12 cellular contexts compared by ENCODE assay signal in the genomic region with DNA sequence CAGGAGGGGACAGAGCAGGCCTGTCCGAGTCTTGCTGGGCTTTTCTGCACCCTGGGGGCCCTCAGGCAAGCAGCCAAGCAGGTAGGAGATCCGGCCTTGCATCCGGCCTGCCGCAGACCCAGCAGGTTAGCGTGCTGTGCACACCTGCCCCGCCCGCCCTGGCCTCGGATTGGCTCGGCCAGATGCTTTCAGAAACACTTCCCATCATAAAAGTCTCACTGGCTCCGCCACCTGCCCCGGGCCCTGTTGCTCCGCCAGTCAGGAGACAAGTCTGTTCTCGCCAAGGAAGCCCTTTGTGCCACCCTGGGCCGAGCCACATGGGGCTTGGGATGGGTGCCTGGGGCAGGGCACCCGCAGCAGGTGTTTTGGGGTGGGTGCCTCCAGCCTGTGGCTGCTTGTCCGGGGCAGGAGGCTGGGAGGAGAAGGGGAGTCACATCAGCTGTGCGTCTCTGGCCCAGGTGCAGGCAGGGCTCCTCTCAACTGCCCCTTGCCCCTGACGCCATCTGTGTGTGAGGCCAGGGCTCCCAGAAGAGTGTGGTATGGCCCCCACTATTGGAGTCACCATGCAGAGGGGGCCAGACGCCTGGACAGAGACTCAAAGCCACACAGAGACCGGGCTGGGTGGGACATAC.
DNase-seq lines count a peak whose midpoint lies in the region; ATAC-seq and TF ChIP-seq lines count a peak whose summit lies in the region.
"Had no signal": no experiment of that assay in that cellular context is flagged by ENCODE, and none has a peak within 500 bp of the region (broad histone marks: within the 10 kb centered on the region; RNA-seq: fewer than 3 reads in every experiment).

No MANE protein-coding gene starts in this region.

- no peaks in the 10 kb centered on the region for H3K4me1 Mint-ChIP-seq in activated T-helper 2 cell treated with anti-CD3 and anti-CD28 coated beads, Interferon-gamma antibody, Interleukin-2, Interleukin-4, amounts not matched to agents 10 μg/mL and 5 μg/mL and 100 μg/mL, durations not matched to agents 14 hours and 24 hours and 36 hours (ENCODE audit: low read depth)
- H3K4me1 Mint-ChIP-seq: IgD-negative memory B cell had no signal

- POLR2A ChIA-PET in HEK293 (lab: Yijun Ruan, JAX), result no interaction called here

- no peak overlapping the region for H3K4me3 Mint-ChIP-seq in activated T-helper 2 cell treated with anti-CD3 and anti-CD28 coated beads, Interferon-gamma antibody, Interleukin-2, Interleukin-4, amounts not matched to agents 10 μg/mL and 5 μg/mL and 100 μg/mL, durations not matched to agents 14 hours and 24 hours and 36 hours (ENCODE audit: low read depth)
- H3K4me3 Mint-ChIP-seq: activated CD8-positive, alpha-beta T cell treated with anti-CD3 and anti-CD28 coated beads for 36 hours; IgD-negative memory B cell had no signal

- peak; percentile 87 for ATAC-seq in esophagus mucosa
- ATAC-seq in psoas muscle, result peak in 1 of 4 donors; percentile 14
- no peak for ATAC-seq in HG02852 (IDR thresholded peaks at IDR 0.05; ENCODE audit: unreplicated experiment)
- ATAC-seq in GM19463 (IDR thresholded peaks at IDR 0.05; ENCODE audit: unreplicated experiment), result no peak
- ATAC-seq: activated CD8-positive, alpha-beta T cell treated with anti-CD3 and anti-CD28 coated beads for 36 hours; body of pancreas had no signal

- H3K27ac ChIP-seq in HEK293 (ENCODE audit: extremely low read depth, low read depth, low read length) (no peak overlapping the region), psoas muscle (no peak overlapping the region)
- H3K27ac ChIP-seq: body of pancreas, vagina had no signal

- CTCF ChIA-PET in HEK293 (lab: Yijun Ruan, JAX), result no interaction called here

- H3K4me3 ChIP-seq in HEK293 (ENCODE audit: low read depth, low read length), result no peak overlapping the region
- no peak overlapping the region for H3K4me3 ChIP-seq in psoas muscle
- H3K4me3 ChIP-seq: body of pancreas, vagina had no signal

- H3K27ac Mint-ChIP-seq in activated T-helper 2 cell treated with anti-CD3 and anti-CD28 coated beads, Interferon-gamma antibody, Interleukin-2, Interleukin-4, amounts not matched to agents 10 μg/mL and 5 μg/mL and 100 μg/mL, durations not matched to agents 14 hours and 24 hours and 36 hours, result no peak overlapping the region
- H3K27ac Mint-ChIP-seq: activated CD8-positive, alpha-beta T cell treated with anti-CD3 and anti-CD28 coated beads for 36 hours; IgD-negative memory B cell had no signal

- no peaks in the 10 kb centered on the region for H3K27me3 ChIP-seq in psoas muscle (ENCODE audit: insufficient read depth in 3 of 3, low read length in 2 of 3)
- H3K27me3 ChIP-seq: body of pancreas, vagina had no signal

- H3K4me1 ChIP-seq in HEK293 (ENCODE audit: control insufficient read depth, insufficient read depth, low read length), result no peaks in the 10 kb centered on the region
- peaks cover 9% of the 10 kb centered on the region for H3K4me1 ChIP-seq in psoas muscle
- H3K4me1 ChIP-seq: body of pancreas had no signal

- H3K9me3 ChIP-seq in HEK293 (ENCODE audit: control insufficient read depth, insufficient read depth, low read depth, low read length) (no peaks in the 10 kb centered on the region), psoas muscle (no peaks in the 10 kb centered on the region)
- H3K9me3 ChIP-seq: body of pancreas, vagina had no signal

- WGBS in psoas muscle, 3 donors, result 84 to 94% (median 87%) methylated on average over 20 of the region's 20 CpGs

- H3K9me3 Mint-ChIP-seq in activated T-helper 2 cell treated with anti-CD3 and anti-CD28 coated beads, Interferon-gamma antibody, Interleukin-2, Interleukin-4, amounts not matched to agents 10 μg/mL and 5 μg/mL and 100 μg/mL, durations not matched to agents 14 hours and 24 hours and 36 hours, result peaks cover 3% of the 10 kb centered on the region

- TF ChIP-seq CTCF in HEK293 (tag by site-specific recombination; IDR thresholded peaks at IDR 0.05), result no peak
- TF ChIP-seq CTCF in psoas muscle (IDR thresholded peaks at IDR 0.05), result no peak

- H3K36me3 ChIP-seq in HEK293 (ENCODE audit: control insufficient read depth in 2 of 2, insufficient read depth in 1 of 2, low read length in 2 of 2) (peaks cover 0 to 5% of the 10 kb centered on the region in 2 experiments; a peak in 1 of 3 replicates), psoas muscle (ENCODE audit: insufficient read depth in 1 of 2, low read depth in 1 of 2) (no peaks in the 10 kb centered on the region)
- H3K36me3 ChIP-seq: vagina had no signal

- DNase-seq in NCI-H510A treated with DMSO at 0.1 percent for 48 hours (lab: John Stamatoyannopoulos, UW), result peak; percentile 72
- peak; percentile 9 to 50 for DNase-seq in psoas muscle
- no peak for DNase-seq in activated T-helper 2 cell treated with anti-CD3 and anti-CD28 coated beads, Interferon-gamma antibody, Interleukin-2, Interleukin-4, amounts not matched to agents 10 μg/mL and 5 μg/mL and 100 μg/mL, durations not matched to agents 14 hours and 24 hours and 36 hours (ENCODE audit: low spot score)
- no peak for DNase-seq in SW 1271 (lab: John Stamatoyannopoulos, UW)
- DNase-seq: activated CD8-positive, alpha-beta T cell treated with anti-CD3 and anti-CD28 coated beads for 36 hours had no signal

- intact Hi-C loops in psoas muscle (cut with DNase I), result no loop called here
- intact Hi-C loops in activated T-helper 2 cell treated with anti-CD3 and anti-CD28 coated beads, Interferon-gamma antibody, Interleukin-2, Interleukin-4, amounts not matched to agents 10 μg/mL and 5 μg/mL and 100 μg/mL, durations not matched to agents 14 hours and 24 hours and 36 hours (cut with micrococcal nuclease), result no loop called here

- H3K27me3 Mint-ChIP-seq in activated T-helper 2 cell treated with anti-CD3 and anti-CD28 coated beads, Interferon-gamma antibody, Interleukin-2, Interleukin-4, amounts not matched to agents 10 μg/mL and 5 μg/mL and 100 μg/mL, durations not matched to agents 14 hours and 24 hours and 36 hours (ENCODE audit: low read depth), result no peaks in the 10 kb centered on the region

- H3K36me3 Mint-ChIP-seq in activated T-helper 2 cell treated with anti-CD3 and anti-CD28 coated beads, Interferon-gamma antibody, Interleukin-2, Interleukin-4, amounts not matched to agents 10 μg/mL and 5 μg/mL and 100 μg/mL, durations not matched to agents 14 hours and 24 hours and 36 hours (ENCODE audit: low read depth), result no peaks in the 10 kb centered on the region
- H3K36me3 Mint-ChIP-seq: IgD-negative memory B cell had no signal

TF ChIP-seq in HEK293, 187 proteins besides CTCF, POLR2A, EP300 and RAD21:
- TF ChIP-seq, protein P1, sequence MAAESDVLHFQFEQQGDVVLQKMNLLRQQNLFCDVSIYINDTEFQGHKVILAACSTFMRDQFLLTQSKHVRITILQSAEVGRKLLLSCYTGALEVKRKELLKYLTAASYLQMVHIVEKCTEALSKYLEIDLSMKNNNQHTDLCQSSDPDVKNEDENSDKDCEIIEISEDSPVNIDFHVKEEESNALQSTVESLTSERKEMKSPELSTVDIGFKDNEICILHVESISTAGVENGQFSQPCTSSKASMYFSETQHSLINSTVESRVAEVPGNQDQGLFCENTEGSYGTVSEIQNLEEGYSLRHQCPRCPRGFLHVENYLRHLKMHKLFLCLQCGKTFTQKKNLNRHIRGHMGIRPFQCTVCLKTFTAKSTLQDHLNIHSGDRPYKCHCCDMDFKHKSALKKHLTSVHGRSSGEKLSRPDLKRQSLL (tag by site-specific recombination; IDR thresholded peaks at IDR 0.05), result peak; percentile 4; the same call in 1 of the 2 replicates
- TF ChIP-seq ZNF76 (tag by site-specific recombination; IDR thresholded peaks at IDR 0.05; ENCODE audit: borderline replicate concordance, low read depth) (no peak), SCRT2 (tag by site-specific recombination; IDR thresholded peaks at IDR 0.05) (peak; percentile 93), ZNF302 (tag by site-specific recombination; IDR thresholded peaks at IDR 0.05; ENCODE audit: low read depth) (no peak), SETDB1 (IDR thresholded peaks at IDR 0.05; ENCODE audit: insufficient read length, low read length) (no peak), ZNF560 (tag by site-specific recombination; IDR thresholded peaks at IDR 0.05; ENCODE audit: borderline replicate concordance) (no peak), SCRT1 (tag by site-specific recombination; IDR thresholded peaks at IDR 0.05; ENCODE audit: borderline replicate concordance) (0 out of 2 replicates have a peak, but pooled peaks have one; percentile 55), KLF1 (tag by site-specific recombination; IDR thresholded peaks at IDR 0.05) (peak; percentile 79), GLIS1 (tag by site-specific recombination; IDR thresholded peaks at IDR 0.05) (peak; percentile 21; the same call in 1 of the 2 replicates), ZIC2 (tag by site-specific recombination; IDR thresholded peaks at IDR 0.05) (peak; percentile 74)

Comparison
In these comparisons a context has a peak if more than half of its experiments do, and no peak if none do; other contexts are left out.
1. DNase-seq: peak in NCI-H510A treated with DMSO at 0.1 percent for 48 hours (single experiment) and psoas muscle (2 of 2); none in activated T-helper 2 cell treated with anti-CD3 and anti-CD28 coated beads, Interferon-gamma antibody, Interleukin-2, Interleukin-4, amounts not matched to agents 10 μg/mL and 5 μg/mL and 100 μg/mL, durations not matched to agents 14 hours and 24 hours and 36 hours (single experiment) and SW 1271 (0 of 2).